In the genomic region with DNA sequence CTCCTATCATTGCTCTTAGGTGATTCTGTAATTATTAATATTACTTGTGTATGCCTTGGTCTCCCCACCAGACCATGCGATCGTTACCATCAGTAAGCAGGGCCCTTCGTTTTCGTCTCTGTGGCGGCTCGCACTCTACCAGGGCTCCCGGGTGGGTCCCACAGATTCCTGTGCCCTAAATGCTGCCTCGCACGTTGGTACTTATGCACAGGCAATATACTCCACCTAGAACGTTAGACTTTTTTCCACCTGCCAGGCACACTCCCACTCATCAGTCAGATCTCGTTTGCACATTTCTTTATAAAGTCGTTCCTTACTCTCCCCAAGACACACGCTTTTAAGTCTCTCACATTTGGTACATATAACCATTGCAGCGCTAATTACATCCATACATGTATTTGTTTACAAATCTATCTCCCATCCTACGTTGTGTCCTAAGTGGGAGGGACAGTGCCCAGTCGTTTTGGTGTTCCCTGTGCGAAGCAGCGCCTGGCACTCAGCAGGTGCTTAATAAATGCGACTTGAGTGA, we compare ENCODE assay signal across 8 cellular contexts. TPM values are rescaled to one million over a fixed set of nuclear protein-coding genes. Genes with fewer than 3 reads are reported as not detected.
DNase-seq lines count a peak whose midpoint lies in the region; ATAC-seq and TF ChIP-seq lines count a peak whose summit lies in the region.

No MANE protein-coding gene starts in this region.

- no peaks in the 10 kb centered on the region for H3K36me3 ChIP-seq in iPS-18a (ENCODE audit: control insufficient read depth, low read depth, low read length)

- no peaks in the 10 kb centered on the region for H3K9me3 ChIP-seq in iPS-18a (ENCODE audit: control insufficient read depth, low read depth, low read length)

- peak overlapping the region; percentile 85 for H3K27ac Mint-ChIP-seq in activated B cell treated with CpG ODN at 0.5 μM for 24 hours
- peak overlapping the region; percentile 69 for H3K27ac Mint-ChIP-seq in stimulated activated memory B cell treated with anti-CD40 and anti-IgM and Interleukin-4, amounts not matched to agents 10 μg/mL and 1 μg/mL and 100 μg/mL, for 72 hours

- no peak for TF ChIP-seq POLR2A in GM18505 (IDR thresholded peaks at IDR 0.05; ENCODE audit: borderline replicate concordance, extremely low read depth, insufficient read depth, insufficient read length)

- H3K9me3 Mint-ChIP-seq in activated B cell treated with CpG ODN at 0.5 μM for 24 hours, result no peaks in the 10 kb centered on the region
- no peaks in the 10 kb centered on the region for H3K9me3 Mint-ChIP-seq in stimulated activated memory B cell treated with anti-CD40 and anti-IgM and Interleukin-4, amounts not matched to agents 10 μg/mL and 1 μg/mL and 100 μg/mL, for 72 hours

- peak overlapping the region; percentile 95 for H3K4me3 Mint-ChIP-seq in activated B cell treated with CpG ODN at 0.5 μM for 24 hours
- H3K4me3 Mint-ChIP-seq in stimulated activated memory B cell treated with anti-CD40 and anti-IgM and Interleukin-4, amounts not matched to agents 10 μg/mL and 1 μg/mL and 100 μg/mL, for 72 hours, result peak overlapping the region; percentile 95

- H3K4me1 Mint-ChIP-seq in activated B cell treated with CpG ODN at 0.5 μM for 24 hours, result peaks cover 28% of the 10 kb centered on the region
- peaks cover 38% of the 10 kb centered on the region for H3K4me1 Mint-ChIP-seq in stimulated activated memory B cell treated with anti-CD40 and anti-IgM and Interleukin-4, amounts not matched to agents 10 μg/mL and 1 μg/mL and 100 μg/mL, for 72 hours

- no peak for TF ChIP-seq CTCF in activated B cell treated with CpG ODN at 0.5 μM for 24 hours (IDR thresholded peaks at IDR 0.05)

- H3K4me3 ChIP-seq in iPS-18a (ENCODE audit: low read length), result peak overlapping the region; percentile 73

- peak overlapping the region; percentile 37 for H3K9ac ChIP-seq in iPS-18a (ENCODE audit: low read length)

- peaks cover 4% of the 10 kb centered on the region for H3K4me1 ChIP-seq in iPS-18a (ENCODE audit: control insufficient read depth, low read depth, low read length)

- DNase-seq in activated B cell treated with CpG ODN at 0.5 μM for 24 hours (no peak), DMS79 (lab: John Stamatoyannopoulos, UW) (no peak)
- DNase-seq in NK-92 treated with Interleukin-12 subunit alpha and Interleukin-12 subunit beta, amount 100 ng/mL, for 24 hours (lab: John Stamatoyannopoulos, UW), result no peak

- H3K27ac ChIP-seq in iPS-18a (ENCODE audit: low read length), result no peak overlapping the region

- CTCF ChIA-PET in activated B cell treated with CpG ODN at 0.5 μM for 24 hours (lab: Charles Lee), result no interaction called here

- intact Hi-C loops in activated B cell treated with CpG ODN at 0.5 μM for 24 hours (cut with micrococcal nuclease), result loop anchor here (5.0 kb wide), 1 partner anchor 370 kb away; a partner anchor contains a TSS

- no peaks in the 10 kb centered on the region for H3K27me3 Mint-ChIP-seq in activated B cell treated with CpG ODN at 0.5 μM for 24 hours
- H3K27me3 Mint-ChIP-seq in stimulated activated memory B cell treated with anti-CD40 and anti-IgM and Interleukin-4, amounts not matched to agents 10 μg/mL and 1 μg/mL and 100 μg/mL, for 72 hours, result no peaks in the 10 kb centered on the region

- POLR2A ChIA-PET in activated B cell treated with CpG ODN at 0.5 μM for 24 hours (lab: Charles Lee), result interaction anchor here (1.2 kb wide), 1 partner anchor 21 kb away, joined by 3 read pairs; no protein-coding TSS in a partner anchor

- H3K27me3 ChIP-seq in iPS-18a (ENCODE audit: control insufficient read depth, insufficient read depth, low read length), result peaks cover 34% of the 10 kb centered on the region

- peak; percentile 1 for ATAC-seq in HG03135 (IDR thresholded peaks at IDR 0.05; ENCODE audit: unreplicated experiment)
- no peak for ATAC-seq in activated B cell treated with CpG ODN at 0.5 μM for 24 hours (ENCODE audit: low read depth)
- no peak for ATAC-seq in stimulated activated memory B cell treated with anti-CD40 and anti-IgM and Interleukin-4, amounts not matched to agents 10 μg/mL and 1 μg/mL and 100 μg/mL, for 72 hours
- ATAC-seq in GM18505 (IDR thresholded peaks at IDR 0.05; ENCODE audit: unreplicated experiment), result no peak
- ATAC-seq in HG02938 (IDR thresholded peaks at IDR 0.05; ENCODE audit: unreplicated experiment), result no peak

- peaks cover 8% of the 10 kb centered on the region for H3K36me3 Mint-ChIP-seq in activated B cell treated with CpG ODN at 0.5 μM for 24 hours (ENCODE audit: low read depth)
- peaks cover 17% of the 10 kb centered on the region for H3K36me3 Mint-ChIP-seq in stimulated activated memory B cell treated with anti-CD40 and anti-IgM and Interleukin-4, amounts not matched to agents 10 μg/mL and 1 μg/mL and 100 μg/mL, for 72 hours

RNA-seq across cellular contexts. Expression of a gene that starts 0.9 kb away (rescaled TPM):
- total RNA-seq in activated B cell treated with CpG ODN at 0.5 μM for 24 hours, result 24.8 and 30.3 TPM in 2 replicates
